ENCODE assay signal across 1 cellular context in the genomic region with DNA sequence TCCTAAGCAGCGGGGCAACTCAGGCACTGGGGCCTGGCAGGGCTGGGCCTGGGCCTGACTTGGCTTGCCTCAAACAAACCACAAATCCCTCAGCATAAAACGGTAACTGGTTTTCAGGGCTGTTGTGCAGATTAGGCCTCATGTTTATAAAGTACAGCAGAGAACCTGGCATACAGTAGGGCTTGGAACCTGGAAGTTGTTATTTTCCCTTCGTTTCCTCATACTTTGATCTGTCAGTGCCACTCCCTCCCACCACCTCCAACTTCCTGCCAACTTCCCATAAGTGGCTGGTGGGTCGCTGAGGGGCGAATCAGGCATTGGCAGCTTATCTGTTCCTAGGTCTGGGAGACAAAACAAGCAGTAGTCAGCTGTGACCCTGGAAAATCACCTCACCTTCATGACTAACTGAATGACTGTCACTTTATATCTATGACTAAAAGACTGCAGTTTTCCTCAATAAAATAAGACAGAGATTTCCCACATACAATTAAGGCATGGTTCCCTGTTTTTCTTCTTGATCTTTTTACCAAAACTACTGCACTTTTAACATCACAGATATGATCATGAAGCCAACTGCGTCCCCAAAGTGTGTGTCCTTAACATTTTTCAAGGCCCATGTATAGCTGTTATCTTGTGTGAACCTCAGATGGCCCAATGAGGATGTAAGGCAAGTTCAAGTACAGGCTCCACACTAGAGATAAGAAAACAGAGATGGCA.
TF ChIP-seq lines count a peak whose summit lies in the region.
"Not testable (repeated sequence)": the region's sequence is repeated elsewhere in the genome, so short reads cannot be mapped to it uniquely, and the experiment has no call there.

No MANE protein-coding gene starts in this region.

TF ChIP-seq in K562, 482 proteins besides CTCF, POLR2A, EP300 and RAD21 (continued from another document):
- TF ChIP-seq MAFG (tag; conservative IDR thresholded peaks at IDR 0.05) = peak; percentile 54
- peak; percentile 33 for TF ChIP-seq NFE2 (IDR thresholded peaks at IDR 0.05; ENCODE audit: low read depth)
- peak; percentile 53; the same call in 1 of the 2 replicates for TF ChIP-seq SMARCA4 (IDR thresholded peaks at IDR 0.05)
- TF ChIP-seq ARID1B (IDR thresholded peaks at IDR 0.05) = peak; percentile 57
- TF ChIP-seq, protein P1, sequence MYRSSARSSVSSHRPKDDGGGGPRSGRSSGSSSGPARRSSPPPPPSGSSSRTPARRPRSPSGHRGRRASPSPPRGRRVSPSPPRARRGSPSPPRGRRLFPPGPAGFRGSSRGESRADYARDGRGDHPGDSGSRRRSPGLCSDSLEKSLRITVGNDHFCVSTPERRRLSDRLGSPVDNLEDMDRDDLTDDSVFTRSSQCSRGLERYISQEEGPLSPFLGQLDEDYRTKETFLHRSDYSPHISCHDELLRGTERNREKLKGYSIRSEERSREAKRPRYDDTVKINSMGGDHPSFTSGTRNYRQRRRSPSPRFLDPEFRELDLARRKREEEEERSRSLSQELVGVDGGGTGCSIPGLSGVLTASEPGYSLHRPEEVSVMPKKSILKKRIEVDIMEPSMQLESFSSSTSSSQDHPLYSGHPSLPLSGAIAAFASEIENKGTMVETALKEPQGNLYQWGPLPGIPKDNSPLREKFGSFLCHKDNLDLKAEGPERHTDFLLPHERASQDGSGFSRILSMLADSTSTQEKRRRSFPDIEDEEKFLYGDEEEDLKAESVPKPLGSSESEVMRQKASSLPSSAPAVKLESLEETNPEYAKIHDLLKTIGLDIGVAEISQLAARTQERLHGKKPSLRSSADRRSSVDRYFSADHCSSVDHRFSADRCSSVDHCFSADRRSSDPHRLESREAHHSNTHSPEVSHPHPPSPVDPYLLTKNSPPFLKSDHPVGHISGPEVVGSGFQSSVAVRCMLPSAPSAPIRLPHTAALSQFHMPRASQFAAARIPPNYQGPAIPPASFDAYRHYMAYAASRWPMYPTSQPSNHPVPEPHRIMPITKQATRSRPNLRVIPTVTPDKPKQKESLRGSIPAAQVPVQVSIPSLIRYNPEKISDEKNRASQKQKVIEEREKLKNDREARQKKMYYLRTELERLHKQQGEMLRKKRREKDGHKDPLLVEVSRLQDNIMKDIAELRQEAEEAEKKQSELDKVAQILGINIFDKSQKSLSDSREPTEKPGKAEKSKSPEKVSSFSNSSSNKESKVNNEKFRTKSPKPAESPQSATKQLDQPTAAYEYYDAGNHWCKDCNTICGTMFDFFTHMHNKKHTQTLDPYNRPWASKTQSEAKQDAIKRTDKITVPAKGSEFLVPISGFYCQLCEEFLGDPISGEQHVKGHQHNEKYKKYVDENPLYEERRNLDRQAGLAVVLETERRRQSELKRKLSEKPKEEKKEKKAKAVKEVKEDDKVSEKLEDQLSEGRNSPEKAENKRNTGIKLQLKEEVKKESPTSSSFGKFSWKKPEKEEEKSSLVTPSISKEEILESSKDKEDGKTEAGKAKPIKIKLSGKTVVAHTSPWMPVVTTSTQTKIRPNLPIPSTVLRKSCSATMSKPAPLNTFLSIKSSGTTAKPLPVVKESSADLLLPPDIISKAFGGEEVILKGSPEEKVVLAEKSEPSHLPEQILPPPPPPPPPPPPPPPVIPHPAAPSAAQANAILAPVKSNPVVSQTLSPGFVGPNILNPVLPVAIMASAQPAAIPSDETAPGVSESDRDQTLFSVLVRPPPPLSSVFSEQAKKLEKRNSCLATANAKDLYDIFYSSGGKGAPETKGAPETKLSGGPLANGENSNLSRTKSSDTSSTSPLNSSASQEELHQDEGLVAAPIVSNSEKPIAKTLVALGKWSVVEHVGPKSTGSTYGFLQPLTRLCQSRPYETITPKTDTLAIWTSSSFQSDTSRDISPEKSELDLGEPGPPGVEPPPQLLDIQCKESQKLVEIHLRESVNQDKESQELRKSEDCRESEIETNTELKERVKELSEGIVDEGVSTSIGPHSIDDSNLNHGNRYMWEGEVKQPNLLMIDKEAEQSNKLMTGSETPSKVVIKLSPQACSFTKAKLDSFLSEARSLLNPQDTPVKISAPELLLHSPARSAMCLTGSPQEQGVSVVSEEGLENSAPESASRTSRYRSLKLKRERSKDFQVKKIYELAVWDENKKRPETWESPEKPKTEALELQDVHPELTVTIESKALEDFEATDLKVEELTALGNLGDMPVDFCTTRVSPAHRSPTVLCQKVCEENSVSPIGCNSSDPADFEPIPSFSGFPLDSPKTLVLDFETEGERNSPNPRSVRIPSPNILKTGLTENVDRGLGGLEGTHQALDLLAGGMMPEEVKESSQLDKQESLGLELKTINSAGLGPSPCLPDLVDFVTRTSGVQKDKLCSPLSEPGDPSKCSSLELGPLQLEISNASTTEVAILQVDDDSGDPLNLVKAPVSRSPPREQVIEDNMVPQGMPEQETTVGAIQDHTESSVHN (IDR thresholded peaks at IDR 0.05; ENCODE audit: borderline replicate concordance in 1 of 2, low read depth in 1 of 2) = peak in 1 of 2 experiments; percentile 40; a peak in 1 of 4 replicates
- not testable (repeated sequence) for TF ChIP-seq NR2C1 (IDR thresholded peaks at IDR 0.05); NR2C2 (CRISPR knock-in tag; IDR thresholded peaks at IDR 0.05); NR4A1 (CRISPR knock-in tag; IDR thresholded peaks at IDR 0.05); ATF1 (CRISPR knock-in tag; IDR thresholded peaks at IDR 0.05); JUND (IDR thresholded peaks at IDR 0.05; ENCODE audit: borderline replicate concordance, low read depth, low read length)
- TF ChIP-seq NR2C1 (tag; IDR thresholded peaks at IDR 0.05) = peak; percentile 10; the same call in 1 of the 2 replicates
- TF ChIP-seq NR2C2 (tag; IDR thresholded peaks at IDR 0.05) = peak; percentile 29; the same call in 1 of the 2 replicates
- TF ChIP-seq NFRKB (IDR thresholded peaks at IDR 0.05; ENCODE audit: low read depth) = peak; percentile 62; the same call in 1 of the 2 replicates
- TF ChIP-seq, protein P2, sequence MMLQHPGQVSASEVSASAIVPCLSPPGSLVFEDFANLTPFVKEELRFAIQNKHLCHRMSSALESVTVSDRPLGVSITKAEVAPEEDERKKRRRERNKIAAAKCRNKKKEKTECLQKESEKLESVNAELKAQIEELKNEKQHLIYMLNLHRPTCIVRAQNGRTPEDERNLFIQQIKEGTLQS (IDR thresholded peaks at IDR 0.05) = peak; percentile 37
- TF ChIP-seq, protein P2 (CRISPR knock-in tag; conservative IDR thresholded peaks at IDR 0.05) = not testable (repeated sequence)
- TF ChIP-seq BRD4 (IDR thresholded peaks at IDR 0.05) = 0 out of 2 replicates have a peak, but pooled peaks have one; percentile 43
- TF ChIP-seq NR4A1 (tag; IDR thresholded peaks at IDR 0.05) = peak; percentile 35; the same call in 1 of the 2 replicates
- peak; percentile 56; the same call in 1 of the 2 replicates for TF ChIP-seq FOSL1 (tag; conservative IDR thresholded peaks at IDR 0.05)
- TF ChIP-seq TRIM24 (IDR thresholded peaks at IDR 0.05) = 0 out of 4 replicates have a peak, but pooled peaks of 1 of the 2 experiments have one; percentile 11
- peak; percentile 3 for TF ChIP-seq MEIS2 (IDR thresholded peaks at IDR 0.05; ENCODE audit: partially characterized antibody)
- peak; percentile 47; the same call in 1 of the 2 replicates for TF ChIP-seq CXXC5 (CRISPR knock-in tag; IDR thresholded peaks at IDR 0.05)
- TF ChIP-seq EHMT2 (IDR thresholded peaks at IDR 0.05) = 0 out of 2 replicates have a peak, but pooled peaks have one; percentile 31
- peak; percentile 21; the same call in 1 of the 2 replicates for TF ChIP-seq CTBP1 (IDR thresholded peaks at IDR 0.05; ENCODE audit: borderline replicate concordance)
- TF ChIP-seq CBFA2T2 (conservative IDR thresholded peaks at IDR 0.05) = peak; percentile 13; the same call in 1 of the 2 replicates
- 0 out of 2 replicates have a peak, but pooled peaks have one; percentile 37 for TF ChIP-seq NCOR1 (IDR thresholded peaks at IDR 0.05)
- 0 out of 2 replicates have a peak, but pooled peaks have one; percentile 20 for TF ChIP-seq ESRRA (IDR thresholded peaks at IDR 0.05; ENCODE audit: borderline replicate concordance, low read depth)
- peak; percentile 23; the same call in 1 of the 2 replicates for TF ChIP-seq ZNF316 (IDR thresholded peaks at IDR 0.05)
- TF ChIP-seq TFAP4 (CRISPR knock-in tag; IDR thresholded peaks at IDR 0.05; ENCODE audit: borderline replicate concordance) = peak; percentile 79
- TF ChIP-seq ATF1 (tag; IDR thresholded peaks at IDR 0.05) = peak; percentile 27; the same call in 1 of the 2 replicates
- peak; percentile 75 for TF ChIP-seq DPF2 (IDR thresholded peaks at IDR 0.05)
- TF ChIP-seq PKNOX1 (IDR thresholded peaks at IDR 0.05) = 0 out of 2 replicates have a peak, but pooled peaks have one; percentile 8
- TF ChIP-seq DACH1 (IDR thresholded peaks at IDR 0.05; ENCODE audit: partially characterized antibody) = peak; percentile 31
- 0 out of 4 replicates have a peak, but pooled peaks of 1 of the 2 experiments have one; percentile 17 for TF ChIP-seq KDM1A (IDR thresholded peaks at IDR 0.05)
- 0 out of 2 replicates have a peak, but pooled peaks have one; percentile 47 for TF ChIP-seq ZNF644 (tag; IDR thresholded peaks at IDR 0.05; ENCODE audit: low read depth)
- TF ChIP-seq BACH1 (tag; IDR thresholded peaks at IDR 0.05) = peak; percentile 36; the same call in 1 of the 2 replicates
- peak; percentile 58; the same call in 1 of the 2 replicates for TF ChIP-seq L3MBTL2 (IDR thresholded peaks at IDR 0.05)
- TF ChIP-seq ATF7 (IDR thresholded peaks at IDR 0.05) = 0 out of 2 replicates have a peak, but pooled peaks have one; percentile 13
- TF ChIP-seq DMBX1 (CRISPR knock-in tag; IDR thresholded peaks at IDR 0.05; ENCODE audit: borderline replicate concordance) = peak; percentile 67; the same call in 1 of the 2 replicates
- TF ChIP-seq MTA1 (IDR thresholded peaks at IDR 0.05; ENCODE audit: borderline replicate concordance) = 0 out of 2 replicates have a peak, but pooled peaks have one; percentile 19
- TF ChIP-seq JUND (tag; IDR thresholded peaks at IDR 0.05; ENCODE audit: borderline replicate concordance, low read depth, low read length) = peak; percentile 2; the same call in 1 of the 3 replicates
- peak; percentile 10; the same call in 1 of the 2 replicates for TF ChIP-seq TAL1 (IDR thresholded peaks at IDR 0.05)
